12 cellular contexts compared by ENCODE assay signal in genomic region chrX:114584434-114584943, GRCh38. TPM values are rescaled to one million over a fixed set of nuclear protein-coding genes. Genes with fewer than 3 reads are reported as not detected.
DNase-seq lines count a peak whose midpoint lies in the region; ATAC-seq, FAIRE-seq and TF ChIP-seq lines count a peak whose summit lies in the region.
"Had no signal": no experiment of that assay in that cellular context is flagged by ENCODE, and none has a peak within 500 bp of the region (broad histone marks: within the 10 kb centered on the region; RNA-seq: fewer than 3 reads in every experiment).

No MANE protein-coding gene starts in this region.

- no peak for TF ChIP-seq POLR2A in spleen (IDR thresholded peaks at IDR 0.05)

- H3K27me3 ChIP-seq in spleen (replicated peaks in 1 of 7), result peaks cover 0 to 72% (median 48%) of the 10 kb centered on the region in 7 donors

- intact Hi-C loops in kidney (cut with DNase I), result no loop called here
- intact Hi-C loops in spleen (cut with DNase I; ENCODE audit: low total_unique reads), result no loop called here

- H3K27ac Mint-ChIP-seq in chondrocyte (ENCODE audit: unreplicated experiment), result no peak overlapping the region
- no peak overlapping the region for H3K27ac Mint-ChIP-seq in activated T-cell treated with anti-CD3 and anti-CD28 coated beads, Interleukin-2, amount 50 U/mL, for 72 hours
- H3K27ac Mint-ChIP-seq: activated CD4-positive, alpha-beta T cell treated with anti-CD3 and anti-CD28 coated beads for 36 hours had no signal

- POLR2A ChIA-PET in HEK293 (lab: Yijun Ruan, JAX), result no interaction called here

- peaks cover 66% of the 10 kb centered on the region for H3K27me3 Mint-ChIP-seq in chondrocyte (ENCODE audit: low read depth)
- H3K27me3 Mint-ChIP-seq in activated T-cell treated with anti-CD3 and anti-CD28 coated beads, Interleukin-2, amount 50 U/mL, for 72 hours (ENCODE audit: low read depth), result peaks cover 64% of the 10 kb centered on the region

- H3K9me3 ChIP-seq in HEK293 (ENCODE audit: control insufficient read depth, insufficient read depth, low read depth, low read length) (no peaks in the 10 kb centered on the region; the same call in 1 of the 2 replicates), kidney (ENCODE audit: control insufficient read depth in 1 of 2, low read length in 2 of 2) (no peaks in the 10 kb centered on the region), spleen (peaks cover 0 to 8% (median 0%) of the 10 kb centered on the region in 8 donors)
- H3K9me3 ChIP-seq: mucosa of descending colon had no signal

- no peak overlapping the region for H3K9ac ChIP-seq in kidney (ENCODE audit: low read length in 2 of 2)

- H3K4me1 ChIP-seq in HEK293 (ENCODE audit: control insufficient read depth, insufficient read depth, low read length), result no peaks in the 10 kb centered on the region
- H3K4me1 ChIP-seq in kidney (ENCODE audit: control insufficient read depth in 1 of 2, insufficient read depth in 1 of 2, low read depth in 1 of 2, low read length in 2 of 2), result no peaks in the 10 kb centered on the region
- peaks cover 0 to 7% (median 0%) of the 10 kb centered on the region in 6 donors for H3K4me1 ChIP-seq in spleen

- H3K4me1 Mint-ChIP-seq in chondrocyte (ENCODE audit: low read depth), result peaks cover 10% of the 10 kb centered on the region
- H3K4me1 Mint-ChIP-seq in activated T-cell treated with anti-CD3 and anti-CD28 coated beads, Interleukin-2, amount 50 U/mL, for 72 hours (ENCODE audit: low read depth), result no peaks in the 10 kb centered on the region
- H3K4me1 Mint-ChIP-seq: activated CD4-positive, alpha-beta T cell treated with anti-CD3 and anti-CD28 coated beads for 36 hours had no signal

- no peak for TF ChIP-seq CTCF in HEK293 (tag by site-specific recombination; IDR thresholded peaks at IDR 0.05)
- TF ChIP-seq CTCF in chondrocyte (IDR thresholded peaks at IDR 0.05), result no peak
- no peak for TF ChIP-seq CTCF in kidney (IDR thresholded peaks at IDR 0.05; ENCODE audit: borderline replicate concordance, extremely low read depth, insufficient read depth)
- no peak for TF ChIP-seq CTCF in spleen (IDR thresholded peaks at IDR 0.05 in 8 of 11, conservative IDR thresholded peaks at IDR 0.05 in 3 of 11)

- 4 to 23% (median 6%) methylated on average over 16 to 53 of the region's 53 CpGs for WGBS in spleen, 5 donors

- FAIRE-seq in kidney (lab: Jason Lieb, UNC), result no peak

- H3K4me3 Mint-ChIP-seq in chondrocyte (ENCODE audit: unreplicated experiment), result peak overlapping the region; percentile 31
- no peak overlapping the region for H3K4me3 Mint-ChIP-seq in activated T-cell treated with anti-CD3 and anti-CD28 coated beads, Interleukin-2, amount 50 U/mL, for 72 hours
- H3K4me3 Mint-ChIP-seq: activated CD4-positive, alpha-beta T cell treated with anti-CD3 and anti-CD28 coated beads for 36 hours had no signal

- DNase-seq in chondrocyte (ENCODE audit: low spot score), result peak; percentile 75
- DNase-seq in kidney, result peak; percentile 43
- DNase-seq in spleen, result peak; percentile 69
- DNase-seq in activated T-cell treated with anti-CD3 and anti-CD28 coated beads, Interleukin-2, amount 50 U/mL, for 72 hours, result no peak
- no peak for DNase-seq in NCI-H1092 (lab: John Stamatoyannopoulos, UW)
- DNase-seq: activated CD4-positive, alpha-beta T cell treated with anti-CD3 and anti-CD28 coated beads for 36 hours; brain microvascular endothelial cell; substantia nigra had no signal

- peaks cover 4% of the 10 kb centered on the region for H3K36me3 Mint-ChIP-seq in chondrocyte (ENCODE audit: low read depth)
- H3K36me3 Mint-ChIP-seq in activated T-cell treated with anti-CD3 and anti-CD28 coated beads, Interleukin-2, amount 50 U/mL, for 72 hours (ENCODE audit: insufficient read depth in 2 of 2), result peaks cover 3 to 4% of the 10 kb centered on the region in 2 donors

- no peaks in the 10 kb centered on the region for H3K9me3 Mint-ChIP-seq in chondrocyte (ENCODE audit: low read depth)
- H3K9me3 Mint-ChIP-seq in activated T-cell treated with anti-CD3 and anti-CD28 coated beads, Interleukin-2, amount 50 U/mL, for 72 hours, result peaks cover 3% of the 10 kb centered on the region in 2 donors

- H3K27ac ChIP-seq in HEK293 (ENCODE audit: extremely low read depth, low read depth, low read length) (no peak overlapping the region), kidney (ENCODE audit: low read depth in 2 of 2, low read length in 2 of 2) (no peak overlapping the region), spleen (no peak overlapping the region)
- H3K27ac ChIP-seq: brain microvascular endothelial cell had no signal

- CTCF ChIA-PET in HEK293 (lab: Yijun Ruan, JAX), result interaction anchor here (0.9 kb wide), 1 partner anchor 13 kb away, joined by 3 read pairs; no protein-coding TSS in a partner anchor

- H3K36me3 ChIP-seq in HEK293 (ENCODE audit: control insufficient read depth in 2 of 2, insufficient read depth in 1 of 2, low read length in 2 of 2) (no peaks in the 10 kb centered on the region), kidney (ENCODE audit: control insufficient read depth in 1 of 2, insufficient read depth in 2 of 2, low read length in 2 of 2) (no peaks in the 10 kb centered on the region), spleen (no peaks in the 10 kb centered on the region)
- H3K36me3 ChIP-seq: brain microvascular endothelial cell had no signal

- ATAC-seq in activated T-cell treated with anti-CD3 and anti-CD28 coated beads, Interleukin-2, amount 50 U/mL, for 72 hours (replicated peaks in 1 of 2), result no peak
- no peak for ATAC-seq in GM18907 (IDR thresholded peaks at IDR 0.05; ENCODE audit: unreplicated experiment)
- ATAC-seq in GM18909 (IDR thresholded peaks at IDR 0.05; ENCODE audit: poor library complexity, unreplicated experiment), result no peak
- ATAC-seq: activated CD4-positive, alpha-beta T cell treated with anti-CD3 and anti-CD28 coated beads for 36 hours; mucosa of descending colon had no signal

- H3K4me3 ChIP-seq in HEK293 (ENCODE audit: low read depth, low read length) (peak overlapping the region; percentile 29), kidney (ENCODE audit: low read length in 2 of 2) (no peak overlapping the region), spleen (peak overlapping the region in 3 of 8 donors; percentile 15 to 49 (median 20))
- H3K4me3 ChIP-seq: mucosa of descending colon had no signal

TF ChIP-seq in HEK293, 187 proteins besides CTCF, POLR2A, EP300 and RAD21:
- TF ChIP-seq ZNF211 (tag by site-specific recombination; IDR thresholded peaks at IDR 0.05; ENCODE audit: low read depth), result no peak
- no peak for TF ChIP-seq ZNF510 (tag by site-specific recombination; IDR thresholded peaks at IDR 0.05; ENCODE audit: insufficient replicate concordance)
- no peak for TF ChIP-seq SP3 (tag by site-specific recombination; IDR thresholded peaks at IDR 0.05)
- no peak for TF ChIP-seq REST (tag by site-specific recombination; IDR thresholded peaks at IDR 0.05)
- no peak for TF ChIP-seq ZFP3 (tag by site-specific recombination; IDR thresholded peaks at IDR 0.05; ENCODE audit: low read depth)

RNA-seq across cellular contexts. Expression of gene HTR2C, which starts 0.6 kb away (rescaled TPM):
- total RNA-seq in chondrocyte (not detected in 3 replicates), kidney (not detected), spleen (not detected)
- polyA plus RNA-seq in kidney (ENCODE audit: insufficient read depth, low read depth, low replicate concordance) (not detected), spleen (not detected)
- total RNA-seq in activated T-cell treated with anti-CD3 and anti-CD28 coated beads, Interleukin-2, amount 50 U/mL, for 72 hours, result not detected
- total RNA-seq: activated CD4-positive, alpha-beta T cell treated with anti-CD3 and anti-CD28 coated beads for 36 hours; mucosa of descending colon had no signal

Comparison
In these comparisons a context has a peak if more than half of its experiments do, and no peak if none do; other contexts are left out.
1. DNase-seq: peak in chondrocyte (single experiment), kidney (single experiment) and spleen (single experiment); none in activated T-cell treated with anti-CD3 and anti-CD28 coated beads, Interleukin-2, amount 50 U/mL, for 72 hours (0 of 2) and NCI-H1092 (single experiment).